In the genomic region with DNA sequence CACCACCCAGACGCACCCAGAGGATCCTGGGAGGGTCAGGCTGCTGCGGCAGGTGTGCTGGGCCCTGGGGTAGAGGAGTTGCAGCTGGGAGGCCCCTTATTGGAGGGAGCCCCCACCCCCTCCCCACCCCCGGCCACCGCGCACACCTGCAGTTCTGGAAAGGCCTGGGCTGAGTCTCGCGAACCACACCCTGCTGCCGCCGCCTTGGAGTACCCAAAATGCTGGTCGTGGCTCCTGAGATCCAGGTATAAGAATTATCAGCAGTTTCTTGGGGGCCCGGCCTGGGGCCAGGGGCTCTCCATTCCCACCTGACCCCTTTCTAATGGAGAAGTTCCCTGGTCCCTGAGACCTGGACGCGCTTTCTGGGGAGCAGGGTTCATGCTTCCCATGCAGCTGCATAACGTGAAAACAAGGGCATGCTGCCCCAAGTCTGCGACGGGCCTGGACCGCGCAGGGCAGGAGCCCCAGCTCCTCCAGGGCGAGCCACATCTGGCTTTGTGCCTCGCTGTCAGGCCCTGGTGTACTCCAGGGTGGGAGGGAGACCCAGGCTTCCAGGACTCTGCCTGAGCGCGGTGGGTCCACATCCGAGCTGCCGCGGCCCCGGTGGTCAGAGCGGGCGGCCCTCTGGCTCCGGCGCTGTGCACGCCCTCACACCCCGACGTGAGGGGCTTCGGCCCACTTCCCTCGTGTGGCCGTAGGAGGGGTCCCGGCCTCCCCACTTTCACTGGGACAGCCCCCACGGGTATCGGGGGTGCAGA, we compare ENCODE assay signal across 19 cellular contexts. TPM values are rescaled to one million over a fixed set of nuclear protein-coding genes. Genes with fewer than 3 reads are reported as not detected.
DNase-seq lines count a peak whose midpoint lies in the region; ATAC-seq and TF ChIP-seq lines count a peak whose summit lies in the region.
"Had no signal": no experiment of that assay in that cellular context is flagged by ENCODE, and none has a peak within 500 bp of the region (broad histone marks: within the 10 kb centered on the region; RNA-seq: fewer than 3 reads in every experiment).

No MANE protein-coding gene starts in this region.

- peaks cover 16% of the 10 kb centered on the region for H3K36me3 Mint-ChIP-seq in activated CD4-positive, alpha-beta memory T cell treated with anti-CD3 and anti-CD28 coated beads, Interleukin-2, amount 10 ng/mL, durations not matched to agents 7 days and 5 days (ENCODE audit: low read depth)
- H3K36me3 Mint-ChIP-seq in activated CD4-positive, alpha-beta memory T cell treated with anti-CD3 and anti-CD28 coated beads for 36 hours: peaks cover 12% of the 10 kb centered on the region
- peaks cover 0 to 12% (median 3%) of the 10 kb centered on the region in 5 donors for H3K36me3 Mint-ChIP-seq in naive thymus-derived CD4-positive, alpha-beta T cell

- H2AFZ ChIP-seq in OCI-LY7 (ENCODE audit: low read length): no peak overlapping the region
- H2AFZ ChIP-seq: GM23338 had no signal

- BruUV-seq in OCI-LY7 (replicated peaks; lab: Mats Ljungman, UMichigan): no TSS peak

- ATAC-seq in naive thymus-derived CD4-positive, alpha-beta T cell: no peak
- ATAC-seq in GM21576 (IDR thresholded peaks at IDR 0.05; ENCODE audit: unreplicated experiment) (no peak), GM19351 (IDR thresholded peaks at IDR 0.05; ENCODE audit: unreplicated experiment) (no peak)
- ATAC-seq: GM23338, Panc1 had no signal

- TF ChIP-seq CTCF in OCI-LY7 (conservative IDR thresholded peaks at IDR 0.05; ENCODE audit: low read length): no peak

- no peaks in the 10 kb centered on the region for H3K27me3 Mint-ChIP-seq in activated CD4-positive, alpha-beta memory T cell treated with anti-CD3 and anti-CD28 coated beads, Interleukin-2, amount 10 ng/mL, durations not matched to agents 7 days and 5 days
- H3K27me3 Mint-ChIP-seq in activated CD4-positive, alpha-beta memory T cell treated with anti-CD3 and anti-CD28 coated beads for 36 hours: no peaks in the 10 kb centered on the region
- no peaks in the 10 kb centered on the region for H3K27me3 Mint-ChIP-seq in naive thymus-derived CD4-positive, alpha-beta T cell

- no peaks in the 10 kb centered on the region for H3K9me3 ChIP-seq in BLaER1 treated with 17β-estradiol and CSF1 and Interleukin-3, amounts not matched to agents 10 nM and 100 nM (replicated peaks in 1 of 11)
- no peaks in the 10 kb centered on the region for H3K9me3 ChIP-seq in OCI-LY7 (ENCODE audit: low read length)
- H3K9me3 ChIP-seq in naive thymus-derived CD4-positive, alpha-beta T cell (ENCODE audit: control insufficient read depth in 2 of 3, low read length in 3 of 3): no peaks in the 10 kb centered on the region

- H4K20me1 ChIP-seq in BLaER1 treated with 17β-estradiol and CSF1 and Interleukin-3, amounts not matched to agents 10 nM and 100 nM: peaks cover 0 to 43% (median 13%) of the 10 kb centered on the region in 11 experiments; a peak in 14 of 22 replicates
- no peaks in the 10 kb centered on the region for H4K20me1 ChIP-seq in OCI-LY7 (ENCODE audit: insufficient read depth, low read length)

- H3K27ac Mint-ChIP-seq in activated CD4-positive, alpha-beta memory T cell treated with anti-CD3 and anti-CD28 coated beads, Interleukin-2, amount 10 ng/mL, durations not matched to agents 7 days and 5 days: peak overlapping the region; percentile 44
- no peak overlapping the region for H3K27ac Mint-ChIP-seq in activated CD4-positive, alpha-beta memory T cell treated with anti-CD3 and anti-CD28 coated beads for 36 hours
- H3K27ac Mint-ChIP-seq in naive thymus-derived CD4-positive, alpha-beta T cell: peak overlapping the region in 7 of 9 donors; percentile 8 to 94 (median 89)

- intact Hi-C loops in activated CD4-positive, alpha-beta memory T cell treated with anti-CD3 and anti-CD28 coated beads for 36 hours (cut with micrococcal nuclease): no loop called here
- intact Hi-C loops in OCI-LY7 (cut with micrococcal nuclease; ENCODE audit: unreplicated experiment): no loop called here
- intact Hi-C loops in naive thymus-derived CD4-positive, alpha-beta T cell (cut with micrococcal nuclease): no loop called here

- H3K9me3 Mint-ChIP-seq in activated CD4-positive, alpha-beta memory T cell treated with anti-CD3 and anti-CD28 coated beads, Interleukin-2, amount 10 ng/mL, durations not matched to agents 7 days and 5 days: no peaks in the 10 kb centered on the region
- no peaks in the 10 kb centered on the region for H3K9me3 Mint-ChIP-seq in activated CD4-positive, alpha-beta memory T cell treated with anti-CD3 and anti-CD28 coated beads for 36 hours
- peaks cover 0 to 6% (median 0%) of the 10 kb centered on the region in 11 donors for H3K9me3 Mint-ChIP-seq in naive thymus-derived CD4-positive, alpha-beta T cell
- H3K9me3 Mint-ChIP-seq: GM23338 had no signal

- H3K4me1 ChIP-seq in BLaER1 treated with 17β-estradiol and CSF1 and Interleukin-3, amounts not matched to agents 10 nM and 100 nM: peaks cover 38 to 86% (median 61%) of the 10 kb centered on the region in 10 experiments
- peaks cover 25% of the 10 kb centered on the region for H3K4me1 ChIP-seq in OCI-LY7 (ENCODE audit: insufficient read depth, low read length, poor library complexity, severe bottlenecking)
- peaks cover 23 to 51% of the 10 kb centered on the region in 2 donors for H3K4me1 ChIP-seq in naive thymus-derived CD4-positive, alpha-beta T cell (ENCODE audit: control insufficient read depth in 2 of 2, insufficient read depth in 2 of 2, low read length in 2 of 2)

- peak overlapping the region; percentile 77 to 100 (median 90) for H3K4me2 ChIP-seq in BLaER1 treated with 17β-estradiol and CSF1 and Interleukin-3, amounts not matched to agents 10 nM and 100 nM
- H3K4me2 ChIP-seq in OCI-LY7 (ENCODE audit: low read length): no peak overlapping the region; the same call in 1 of the 2 replicates
- H3K4me2 ChIP-seq: GM23338 had no signal

- H3K4me1 Mint-ChIP-seq in activated CD4-positive, alpha-beta memory T cell treated with anti-CD3 and anti-CD28 coated beads, Interleukin-2, amount 10 ng/mL, durations not matched to agents 7 days and 5 days: peaks cover 62% of the 10 kb centered on the region
- H3K4me1 Mint-ChIP-seq in activated CD4-positive, alpha-beta memory T cell treated with anti-CD3 and anti-CD28 coated beads for 36 hours (ENCODE audit: low read depth): peaks cover 36% of the 10 kb centered on the region
- H3K4me1 Mint-ChIP-seq in naive thymus-derived CD4-positive, alpha-beta T cell: peaks cover 17 to 79% (median 54%) of the 10 kb centered on the region in 7 donors

- H3K36me3 ChIP-seq in BLaER1 treated with 17β-estradiol and CSF1 and Interleukin-3, amounts not matched to agents 10 nM and 100 nM: peaks cover 6 to 42% (median 29%) of the 10 kb centered on the region in 11 experiments; a peak in 21 of 22 replicates
- H3K36me3 ChIP-seq in OCI-LY7 (ENCODE audit: insufficient read depth, low read length): peaks cover 11% of the 10 kb centered on the region; the same call in 1 of the 2 replicates
- H3K36me3 ChIP-seq in naive thymus-derived CD4-positive, alpha-beta T cell (ENCODE audit: control insufficient read depth in 2 of 3, insufficient read depth in 3 of 3, low read length in 3 of 3): peaks cover 0 to 36% (median 9%) of the 10 kb centered on the region in 3 experiments

- H3K79me2 ChIP-seq in OCI-LY7 (ENCODE audit: insufficient read depth, low read depth, low read length): no peaks in the 10 kb centered on the region

- no peaks in the 10 kb centered on the region for H3K27me3 ChIP-seq in BLaER1 treated with 17β-estradiol and CSF1 and Interleukin-3, amounts not matched to agents 10 nM and 100 nM
- no peaks in the 10 kb centered on the region for H3K27me3 ChIP-seq in naive thymus-derived CD4-positive, alpha-beta T cell (ENCODE audit: control insufficient read depth in 2 of 2, insufficient read depth in 2 of 2, low read length in 2 of 2)

- no peak overlapping the region for H3K4me3 ChIP-seq in BLaER1 treated with 17β-estradiol and CSF1 and Interleukin-3, amounts not matched to agents 10 nM and 100 nM
- H3K4me3 ChIP-seq in OCI-LY7 (ENCODE audit: low read depth, low read length, poor library complexity, severe bottlenecking): no peak overlapping the region
- H3K4me3 ChIP-seq in naive thymus-derived CD4-positive, alpha-beta T cell (ENCODE audit: low read length): no peak overlapping the region
- H3K4me3 ChIP-seq: GM23338, SK-N-MC had no signal

- no peak overlapping the region for H3K27ac ChIP-seq in BLaER1 treated with 17β-estradiol and CSF1 and Interleukin-3, amounts not matched to agents 10 nM and 100 nM
- no peak overlapping the region for H3K27ac ChIP-seq in OCI-LY7 (ENCODE audit: low read depth, low read length, poor library complexity, severe bottlenecking)
- peak overlapping the region; percentile 58 for H3K27ac ChIP-seq in naive thymus-derived CD4-positive, alpha-beta T cell (ENCODE audit: low read depth, low read length)
- H3K27ac ChIP-seq: C4-2B, HL-60, SK-N-MC had no signal

- POLR2A ChIA-PET in activated CD4-positive, alpha-beta memory T cell treated with anti-CD3 and anti-CD28 coated beads, Interleukin-2, amount 10 ng/mL, durations not matched to agents 7 days and 5 days (lab: Charles Lee): interaction anchor here (0.7 to 5.8 kb wide), 3 partner anchors 9 to 119 kb away, joined by 3 to 77 read pairs (median 8); a partner anchor contains a TSS
- POLR2A ChIA-PET in activated CD4-positive, alpha-beta memory T cell treated with anti-CD3 and anti-CD28 coated beads for 36 hours (lab: Charles Lee): interaction anchor here (1.0 kb wide), 1 partner anchor 12 kb away, joined by 3 read pairs; no protein-coding TSS in a partner anchor
- POLR2A ChIA-PET in OCI-LY7 (lab: Charles Lee): no interaction called here
- POLR2A ChIA-PET in naive thymus-derived CD4-positive, alpha-beta T cell (lab: Charles Lee): interaction anchor here (0.6 to 10.2 kb wide), 4 partner anchors 7 to 44 kb away, joined by 3 to 134 read pairs (median 6); no protein-coding TSS in a partner anchor

- DNase-seq in activated CD4-positive, alpha-beta memory T cell treated with anti-CD3 and anti-CD28 coated beads, Interleukin-2, amount 10 ng/mL, durations not matched to agents 7 days and 5 days: no peak
- no peak for DNase-seq in activated CD4-positive, alpha-beta memory T cell treated with anti-CD3 and anti-CD28 coated beads for 36 hours
- peak; percentile 29 for DNase-seq in OCI-LY7 (ENCODE audit: low spot score)
- no peak for DNase-seq in naive thymus-derived CD4-positive, alpha-beta T cell
- no peak for DNase-seq in DMS153 (lab: John Stamatoyannopoulos, UW)
- DNase-seq: Calu3, MV-4-11, NCI-H1417 treated with DMSO at 0.1 percent for 48 hours, NCI-H1930, NCI-H510A treated with DMSO at 0.1 percent for 48 hours, Right ventricle myocardium superior had no signal

- no peak overlapping the region for H3K4me3 Mint-ChIP-seq in activated CD4-positive, alpha-beta memory T cell treated with anti-CD3 and anti-CD28 coated beads, Interleukin-2, amount 10 ng/mL, durations not matched to agents 7 days and 5 days
- no peak overlapping the region for H3K4me3 Mint-ChIP-seq in activated CD4-positive, alpha-beta memory T cell treated with anti-CD3 and anti-CD28 coated beads for 36 hours
- peak overlapping the region in 5 of 10 donors; percentile 12 to 81 (median 76) for H3K4me3 Mint-ChIP-seq in naive thymus-derived CD4-positive, alpha-beta T cell
- H3K4me3 Mint-ChIP-seq: GM23338 had no signal

- H3K9ac ChIP-seq in BLaER1 treated with 17β-estradiol and CSF1 and Interleukin-3, amounts not matched to agents 10 nM and 100 nM: peak overlapping the region in 1 of 11 experiments; percentile 33; a peak in 1 of 22 replicates

- no peaks in the 10 kb centered on the region for H3K9me2 ChIP-seq in OCI-LY7 (ENCODE audit: insufficient read depth, low read length)

- CTCF ChIA-PET in activated CD4-positive, alpha-beta memory T cell treated with anti-CD3 and anti-CD28 coated beads, Interleukin-2, amount 10 ng/mL, durations not matched to agents 7 days and 5 days (lab: Charles Lee): interaction anchor here (0.9 to 1.4 kb wide), 2 partner anchors 8 to 57 kb away, joined by 3 read pairs; no protein-coding TSS in a partner anchor
- CTCF ChIA-PET in activated CD4-positive, alpha-beta memory T cell treated with anti-CD3 and anti-CD28 coated beads for 36 hours (lab: Charles Lee): no interaction called here
- CTCF ChIA-PET in OCI-LY7 (lab: Charles Lee; ENCODE audit: unreplicated experiment): no interaction called here
- CTCF ChIA-PET in naive thymus-derived CD4-positive, alpha-beta T cell (lab: Charles Lee): no interaction called here

RNA-seq across cellular contexts. Expression of a gene that starts 7.3 kb away (rescaled TPM):
- total RNA-seq in activated CD4-positive, alpha-beta memory T cell treated with anti-CD3 and anti-CD28 coated beads, Interleukin-2, amount 10 ng/mL, durations not matched to agents 7 days and 5 days: 10 to 100 TPM; 16.5 to 16.6 TPM
- 1 to 10 TPM; 5.5 to 5.8 TPM for total RNA-seq in activated CD4-positive, alpha-beta memory T cell treated with anti-CD3 and anti-CD28 coated beads for 36 hours
- 2.4 and 3.1 TPM in 2 replicates for total RNA-seq in OCI-LY7 (2014; rRNA removed; shearing (Covaris generic))
- 1.6 and 3.3 TPM in 2 replicates for total RNA-seq in OCI-LY7 (2022)
- 10 to 100 TPM in 1 of 5 experiments, 1 to 10 TPM in 4; 2.7 to 13.0 (median 6.1) TPM for total RNA-seq in naive thymus-derived CD4-positive, alpha-beta T cell
- polyA plus RNA-seq in naive thymus-derived CD4-positive, alpha-beta T cell: 10 to 100 TPM in 1 of 2 donors, 1 to 10 TPM in 1; 6.5 to 13.5 TPM

RNA-seq across cellular contexts. Expression of a gene that starts 12.6 kb away (rescaled TPM):
- 100 to 1,000 TPM; 155 to 156 TPM for total RNA-seq in activated CD4-positive, alpha-beta memory T cell treated with anti-CD3 and anti-CD28 coated beads, Interleukin-2, amount 10 ng/mL, durations not matched to agents 7 days and 5 days
- 10 to 100 TPM; 46.4 to 55.6 TPM for total RNA-seq in activated CD4-positive, alpha-beta memory T cell treated with anti-CD3 and anti-CD28 coated beads for 36 hours
- 39.2 and 52.4 TPM in 2 replicates for total RNA-seq in OCI-LY7 (2014; rRNA removed; shearing (Covaris generic))
- total RNA-seq in OCI-LY7 (2022): 40.3 and 56.2 TPM in 2 replicates
- 100 to 1,000 TPM in 4 of 5 experiments, 10 to 100 TPM in 1; 99.8 to 324 (median 133) TPM for total RNA-seq in naive thymus-derived CD4-positive, alpha-beta T cell
- 10 to 100 TPM; 67.7 to 88.9 TPM for polyA plus RNA-seq in naive thymus-derived CD4-positive, alpha-beta T cell

RNA-seq across cellular contexts. Expression of a gene that starts 12.7 kb away (rescaled TPM):
- 10 to 100 TPM; 16.5 to 17.3 TPM for total RNA-seq in activated CD4-positive, alpha-beta memory T cell treated with anti-CD3 and anti-CD28 coated beads, Interleukin-2, amount 10 ng/mL, durations not matched to agents 7 days and 5 days
- total RNA-seq in activated CD4-positive, alpha-beta memory T cell treated with anti-CD3 and anti-CD28 coated beads for 36 hours: 10 to 100 TPM; 38.0 to 41.6 TPM
- 18.5 and 21.9 TPM in 2 replicates for total RNA-seq in OCI-LY7 (2014; rRNA removed; shearing (Covaris generic))
- total RNA-seq in OCI-LY7 (2022): 23.3 and 24.4 TPM in 2 replicates
- total RNA-seq in naive thymus-derived CD4-positive, alpha-beta T cell: 10 to 100 TPM; 26.0 to 43.3 (median 28.3) TPM
- 10 to 100 TPM; 13.0 to 14.8 TPM for polyA plus RNA-seq in naive thymus-derived CD4-positive, alpha-beta T cell

RNA-seq across cellular contexts. Expression of a gene that starts 30.7 kb away (rescaled TPM):
- 100 to 1,000 TPM; 134 to 139 TPM for total RNA-seq in activated CD4-positive, alpha-beta memory T cell treated with anti-CD3 and anti-CD28 coated beads, Interleukin-2, amount 10 ng/mL, durations not matched to agents 7 days and 5 days
- total RNA-seq in activated CD4-positive, alpha-beta memory T cell treated with anti-CD3 and anti-CD28 coated beads for 36 hours: 100 to 1,000 TPM; 111 to 113 TPM
- total RNA-seq in OCI-LY7 (2014; rRNA removed; shearing (Covaris generic)): 65.6 and 74.4 TPM in 2 replicates
- 136 and 158 TPM in 2 replicates for total RNA-seq in OCI-LY7 (2022)
- 10 to 100 TPM; 37.7 to 66.9 (median 42.7) TPM for total RNA-seq in naive thymus-derived CD4-positive, alpha-beta T cell
- 10 to 100 TPM; 12.9 to 23.5 TPM for polyA plus RNA-seq in naive thymus-derived CD4-positive, alpha-beta T cell

RNA-seq across cellular contexts. Expression of a gene that starts 42.7 kb away (rescaled TPM):
- total RNA-seq in activated CD4-positive, alpha-beta memory T cell treated with anti-CD3 and anti-CD28 coated beads, Interleukin-2, amount 10 ng/mL, durations not matched to agents 7 days and 5 days: 100 to 1,000 TPM; 580 to 588 TPM
- 100 to 1,000 TPM; 262 to 265 TPM for total RNA-seq in activated CD4-positive, alpha-beta memory T cell treated with anti-CD3 and anti-CD28 coated beads for 36 hours
- total RNA-seq in OCI-LY7 (2014; rRNA removed; shearing (Covaris generic)): 601 and 647 TPM in 2 replicates
- total RNA-seq in OCI-LY7 (2022): 315 and 359 TPM in 2 replicates
- total RNA-seq in naive thymus-derived CD4-positive, alpha-beta T cell: 100 to 1,000 TPM; 240 to 498 (median 281) TPM
- 100 to 1,000 TPM; 454 to 537 TPM for polyA plus RNA-seq in naive thymus-derived CD4-positive, alpha-beta T cell
